7 cellular contexts compared by ENCODE assay signal in genomic region chr3:5016218-5017161, GRCh38. TPM values are rescaled to one million over a fixed set of nuclear protein-coding genes. Genes with fewer than 3 reads are reported as not detected.
DNase-seq lines count a peak whose midpoint lies in the region; ATAC-seq and TF ChIP-seq lines count a peak whose summit lies in the region.

No MANE protein-coding gene starts in this region.

- intact Hi-C loops in right lobe of liver (cut with DNase I), result no loop called here

- peaks cover 0 to 7% of the 10 kb centered on the region in 2 donors for H3K36me3 Mint-ChIP-seq in activated naive CD4-positive, alpha-beta T cell treated with anti-CD3 and anti-CD28 coated beads, Interleukin-2, amount 50 U/mL, for 72 hours

- H3K9me3 ChIP-seq in right lobe of liver, result no peaks in the 10 kb centered on the region

- H3K27ac Mint-ChIP-seq in activated naive CD4-positive, alpha-beta T cell treated with anti-CD3 and anti-CD28 coated beads, Interleukin-2, amount 50 U/mL, for 72 hours, result no peak overlapping the region

- no peaks in the 10 kb centered on the region for H3K27me3 ChIP-seq in right lobe of liver

- TF ChIP-seq POLR2A in right lobe of liver (IDR thresholded peaks at IDR 0.05), result no peak

- H3K4me1 ChIP-seq in right lobe of liver, result no peaks in the 10 kb centered on the region

- H3K9me3 Mint-ChIP-seq in activated naive CD4-positive, alpha-beta T cell treated with anti-CD3 and anti-CD28 coated beads, Interleukin-2, amount 50 U/mL, for 72 hours, result no peaks in the 10 kb centered on the region

- WGBS in right lobe of liver (ENCODE audit: insufficient coverage, low coverage, low lambda C conversion rate, missing lambda C conversion rate), result 48% methylated on average over 11 of the region's 11 CpGs

- DNase-seq in NCI-H510A treated with DMSO at 0.1 percent for 48 hours (lab: John Stamatoyannopoulos, UW) (peak; percentile 17), right lobe of liver (peak in 1 of 3 donors; percentile 73), HPDE6-E6E7 (ENCODE audit: extremely low spot score) (no peak), SHP77 treated with DMSO at 0.1 percent for 48 hours (lab: John Stamatoyannopoulos, UW) (no peak)
- no peak for DNase-seq in activated naive CD4-positive, alpha-beta T cell treated with anti-CD3 and anti-CD28 coated beads, Interleukin-2, amount 50 U/mL, for 72 hours (ENCODE audit: low spot score in 2 of 2)

- ATAC-seq in GM18861 (IDR thresholded peaks at IDR 0.05; ENCODE audit: unreplicated experiment) (peak; percentile 63), HG02678 (IDR thresholded peaks at IDR 0.05; ENCODE audit: unreplicated experiment) (peak; percentile 61), right lobe of liver (peak; percentile 82 to 94 (median 86))
- ATAC-seq in activated naive CD4-positive, alpha-beta T cell treated with anti-CD3 and anti-CD28 coated beads, Interleukin-2, amount 50 U/mL, for 72 hours, result peak; percentile 36 to 42

- no peak overlapping the region for H3K4me3 ChIP-seq in right lobe of liver

- no peak for TF ChIP-seq CTCF in right lobe of liver (IDR thresholded peaks at IDR 0.05)

- peak overlapping the region in 1 of 3 donors; percentile 34 for H3K27ac ChIP-seq in right lobe of liver

- no peaks in the 10 kb centered on the region for H3K36me3 ChIP-seq in right lobe of liver

RNA-seq across cellular contexts. Expression of gene BHLHE40, which starts 37.3 kb away (rescaled TPM):
- 100 to 1,000 TPM; 228 to 369 TPM for total RNA-seq in activated naive CD4-positive, alpha-beta T cell treated with anti-CD3 and anti-CD28 coated beads, Interleukin-2, amount 50 U/mL, for 72 hours
- 100 to 1,000 TPM in 1 of 6 experiments, 10 to 100 TPM in 5; 19.0 to 170 (median 57.7) TPM for total RNA-seq in right lobe of liver
